1 cellular context compared by ENCODE assay signal in the genomic region with DNA sequence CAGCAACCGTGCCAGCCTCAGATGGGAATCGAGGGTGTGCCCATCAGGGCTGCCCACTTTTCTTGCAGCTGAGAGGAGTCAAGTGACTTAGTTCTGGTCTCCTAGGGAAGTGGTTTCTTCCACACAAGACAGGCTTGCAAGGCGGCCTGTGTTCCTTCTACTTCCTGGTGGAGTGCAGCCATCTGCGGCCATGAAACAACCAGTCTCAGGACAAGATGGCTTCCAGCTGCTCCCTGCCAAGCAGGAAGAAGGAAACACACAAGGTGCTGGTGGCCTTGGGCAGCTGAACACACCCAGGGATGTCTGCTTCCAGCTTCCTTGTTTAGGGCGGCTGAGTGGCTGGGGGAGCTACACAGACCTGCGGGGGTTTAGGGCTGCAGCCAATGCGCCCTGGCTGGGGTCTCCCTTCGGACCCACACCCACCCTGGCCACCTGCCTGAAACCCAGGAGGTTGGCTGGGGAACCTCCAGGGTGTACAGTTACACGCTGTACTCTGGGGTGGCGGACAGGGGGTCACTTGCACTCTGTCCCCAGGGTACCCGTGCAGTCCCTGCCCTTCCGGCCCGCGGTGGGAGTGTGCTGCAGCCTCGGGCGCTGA.
TF ChIP-seq lines count a peak whose summit lies in the region.

No MANE protein-coding gene starts in this region.

TF ChIP-seq in HCT116, 20 proteins besides CTCF, POLR2A, EP300 and RAD21 (continued from another document):
- no peak for TF ChIP-seq TCF7L2 (IDR thresholded peaks at IDR 0.05; ENCODE audit: borderline replicate concordance, extremely low read depth, insufficient read depth, insufficient read length)
